28 cellular contexts compared by ENCODE assay signal in genomic region chr6:37739618-37740017, GRCh38.
"Had no signal": no experiment of that assay in that cellular context is flagged by ENCODE, and none has a peak within 500 bp of the region (broad histone marks: within the 10 kb centered on the region; RNA-seq: fewer than 3 reads in every experiment).

No MANE protein-coding gene starts in this region.

- H3K4me2 ChIP-seq: smooth muscle cell had no signal

- H3K4me1 ChIP-seq: parathyroid adenoma, psoas muscle, spleen, testis, tibial artery, transverse colon, upper lobe of right lung, uterus had no signal

- H3K27ac ChIP-seq: ovary, parathyroid adenoma, psoas muscle, skin epidermis, spleen, suprapubic skin, testis, tibial artery, transverse colon, upper lobe of right lung, uterus had no signal

- ATAC-seq: naive thymus-derived CD8-positive, alpha-beta T cell; psoas muscle; right cardiac atrium; sciatic nerve; stimulated activated memory B cell treated with anti-CD40 and anti-IgM and Interleukin-4, amounts not matched to agents 10 μg/mL and 1 μg/mL and 100 μg/mL, for 72 hours; stimulated activated naive CD8-positive, alpha-beta T cell treated with anti-CD3 and anti-CD28 coated beads, Interleukin-15, amount 100 ng/mL, for 72 hours; stimulated activated naive CD8-positive, alpha-beta T cell treated with anti-CD3 and anti-CD28 coated beads, Interleukin-15, Interleukin-2, amounts not matched to agents 100 U/mL and 50 U/mL, for 24 hours; upper lobe of right lung had no signal

- H3K4me3 ChIP-seq: ovary, psoas muscle, skin epidermis, smooth muscle cell, spleen, suprapubic skin, testis, tibial artery, transverse colon, upper lobe of right lung, uterus had no signal

- H3K27me3 ChIP-seq: ovary, testis, uterus had no signal

- H3K9me3 ChIP-seq: ovary, psoas muscle, spleen, suprapubic skin, testis, tibial artery, transverse colon, upper lobe of right lung, uterus had no signal

- DNase-seq: naive thymus-derived CD8-positive, alpha-beta T cell; nephron progenitor cell; occipital lobe; ovary; posterior cingulate gyrus; psoas muscle; right cardiac atrium; spleen; stimulated activated CD4-positive, alpha-beta T cell treated with anti-CD3 and anti-CD28 coated beads, Interleukin-12 subunit alpha, Interleukin-12 subunit beta, amount 100 ng/mL, for 4 hours; stimulated activated CD4-positive, alpha-beta T cell treated with anti-CD3 and anti-CD28 coated beads, Interleukin-1b, Interleukin-23, amount 100 ng/mL, for 48 hours; stimulated activated CD4-positive, alpha-beta T cell treated with anti-CD3 and anti-CD28 coated beads, Interleukin-4, amount 100 ng/mL, for 1 hour; stimulated activated CD4-positive, alpha-beta T cell treated with anti-CD3 and anti-CD28 coated beads, Interleukin-4, amount 100 ng/mL, for 4 hours; stimulated activated CD8-positive, alpha-beta memory T cell treated with anti-CD3 and anti-CD28 coated beads, Interleukin-4, amount 100 ng/mL, for 48 hours; stimulated activated naive CD4-positive, alpha-beta T cell; stimulated activated naive CD8-positive, alpha-beta T cell treated with anti-CD3 and anti-CD28 coated beads, Interleukin-15, amount 100 ng/mL, for 72 hours; stimulated activated naive CD8-positive, alpha-beta T cell treated with anti-CD3 and anti-CD28 coated beads, Interleukin-15, Interleukin-2, amounts not matched to agents 100 U/mL and 50 U/mL, for 24 hours; substantia nigra; testis; tibial artery; transverse colon; upper lobe of right lung; uterus had no signal

- H2AFZ ChIP-seq: parathyroid adenoma had no signal

- H3K36me3 ChIP-seq: ovary, spleen, suprapubic skin, tibial artery, transverse colon, upper lobe of right lung, uterus had no signal

- H3K9ac ChIP-seq: parathyroid adenoma had no signal
